ENCODE assay signal across 11 cellular contexts in the genomic region with DNA sequence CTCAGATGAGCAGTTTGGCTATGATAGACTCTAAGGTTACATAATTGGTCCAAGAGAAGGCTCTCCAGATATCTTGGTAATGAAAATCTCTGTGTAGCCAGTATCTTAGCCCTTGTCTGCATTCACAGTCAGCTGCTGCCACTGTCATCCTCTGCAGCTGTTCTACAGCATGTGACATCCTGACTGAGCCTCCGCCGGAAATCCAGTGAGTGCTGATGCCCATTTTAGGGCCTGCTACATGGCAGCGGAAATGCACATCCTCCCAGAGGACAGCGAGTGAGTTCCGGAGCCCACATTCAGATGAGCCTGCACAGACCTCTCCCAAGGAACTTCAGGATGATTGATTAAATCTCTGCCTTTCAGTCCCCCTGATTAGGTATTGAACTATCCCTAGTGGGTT.
DNase-seq lines count a peak whose midpoint lies in the region; ATAC-seq, FAIRE-seq and TF ChIP-seq lines count a peak whose summit lies in the region.
"Had no signal": no experiment of that assay in that cellular context is flagged by ENCODE, and none has a peak within 500 bp of the region (broad histone marks: within the 10 kb centered on the region; RNA-seq: fewer than 3 reads in every experiment).

No MANE protein-coding gene starts in this region.

- H3K4me1 ChIP-seq in liver (ENCODE audit: control insufficient read depth in 4 of 4, insufficient read depth in 4 of 4, low read length in 3 of 4) (no peaks in the 10 kb centered on the region), HepG2 (ENCODE audit: insufficient read depth, low read length) (no peaks in the 10 kb centered on the region), SK-N-SH (ENCODE audit: control insufficient read depth in 1 of 2, insufficient read depth in 2 of 2, low read depth in 1 of 2, low read length in 1 of 2) (no peaks in the 10 kb centered on the region)

- no peaks in the 10 kb centered on the region for H3K4me1 Mint-ChIP-seq in T-helper 2 cell treated with Interferon-gamma antibody and Interleukin-4, amounts not matched to agents 5 μg/mL and 100 μg/mL, for 36 hours (ENCODE audit: low read depth)

- no peak for TF ChIP-seq EP300 in HepG2 (IDR thresholded peaks at IDR 0.05; ENCODE audit: low read depth in 2 of 2, low read length in 2 of 2)
- no peak for TF ChIP-seq EP300 in HepG2 (CRISPR knock-in tag; IDR thresholded peaks at IDR 0.05; ENCODE audit: borderline replicate concordance)
- TF ChIP-seq EP300 in SK-N-SH (IDR thresholded peaks at IDR 0.05; ENCODE audit: borderline replicate concordance in 1 of 2, low read depth in 1 of 2, low read length in 1 of 2): no peak

- no peak for DNase-seq in HepG2 (ENCODE audit: low spot score)
- peak; percentile 3 for DNase-seq in T-helper 9 cell
- peak; percentile 46 for DNase-seq in hepatic stellate cell (ENCODE audit: low spot score)
- DNase-seq in NK-92 (lab: John Stamatoyannopoulos, UW; ENCODE audit: unreplicated experiment): no peak
- no peak for DNase-seq in T-helper 2 cell treated with Interferon-gamma antibody and Interleukin-4, amounts not matched to agents 5 μg/mL and 100 μg/mL, for 36 hours (ENCODE audit: low spot score)
- DNase-seq in NCI-H526 (lab: John Stamatoyannopoulos, UW): no peak
- no peak for DNase-seq in SK-N-SH
- DNase-seq: NCI-H1930 had no signal

- no peaks in the 10 kb centered on the region for H3K79me2 ChIP-seq in HepG2 (ENCODE audit: insufficient read depth, low read length)
- no peaks in the 10 kb centered on the region for H3K79me2 ChIP-seq in SK-N-SH (ENCODE audit: insufficient read depth)

- H3K4me2 ChIP-seq in HepG2 (ENCODE audit: low read depth, low read length): no peak overlapping the region
- no peak overlapping the region for H3K4me2 ChIP-seq in SK-N-SH

- H3K9me2 ChIP-seq in SK-N-SH: no peaks in the 10 kb centered on the region

- no TSS peak for BruUV-seq in HepG2 (replicated peaks; lab: Mats Ljungman, UMichigan)

- no peaks in the 10 kb centered on the region for H3K27me3 Mint-ChIP-seq in T-helper 2 cell treated with Interferon-gamma antibody and Interleukin-4, amounts not matched to agents 5 μg/mL and 100 μg/mL, for 36 hours (ENCODE audit: low read depth)

- H3K9ac ChIP-seq in liver (ENCODE audit: low read depth in 1 of 2, low read length in 2 of 2): no peak overlapping the region
- no peak overlapping the region for H3K9ac ChIP-seq in HepG2 (ENCODE audit: insufficient read depth, low read depth, low read length)
- H3K9ac ChIP-seq in SK-N-SH: no peak overlapping the region

- H3K36me3 Mint-ChIP-seq in T-helper 2 cell treated with Interferon-gamma antibody and Interleukin-4, amounts not matched to agents 5 μg/mL and 100 μg/mL, for 36 hours (ENCODE audit: low read depth): no peaks in the 10 kb centered on the region

- H3K9me3 ChIP-seq in liver (ENCODE audit: control insufficient read depth in 4 of 4, low read length in 3 of 4) (no peaks in the 10 kb centered on the region), HepG2 (ENCODE audit: low read length) (no peaks in the 10 kb centered on the region), SK-N-SH (no peaks in the 10 kb centered on the region)

- FAIRE-seq in HepG2 (lab: Jason Lieb, UNC): no peak
- FAIRE-seq: astrocyte, RCC 7860 had no signal

- intact Hi-C loops in HepG2 (cut with micrococcal nuclease; ENCODE audit: unreplicated experiment): no loop called here

- H3K4me3 Mint-ChIP-seq in T-helper 2 cell treated with Interferon-gamma antibody and Interleukin-4, amounts not matched to agents 5 μg/mL and 100 μg/mL, for 36 hours: no peak overlapping the region

- 78% methylated on average over 5 of the region's 5 CpGs for whole genome bisulfite sequencing in liver
- WGBS in HepG2 (ENCODE audit: low lambda C conversion rate): no CpG with 5 or more reads among the region's 5 CpGs
- 55% methylated on average over 4 of the region's 5 CpGs for WGBS in SK-N-SH (ENCODE audit: low lambda C conversion rate)

- H3K4me3 ChIP-seq in liver (ENCODE audit: low read depth in 1 of 3, low read length in 3 of 3) (no peak overlapping the region), HepG2 (replicated peaks in 1 of 3; ENCODE audit: insufficient read depth in 1 of 3, low read depth in 2 of 3, low read length in 3 of 3) (no peak overlapping the region), SK-N-SH (ENCODE audit: low read depth in 2 of 2, low read length in 1 of 2) (no peak overlapping the region)

- H3K27ac ChIP-seq in liver (ENCODE audit: low read depth in 1 of 2, low read length in 2 of 2) (no peak overlapping the region), HepG2 (ENCODE audit: extremely low read length, insufficient read depth, low read length) (no peak overlapping the region), SK-N-SH (ENCODE audit: low read depth in 2 of 2, low read length in 1 of 2) (no peak overlapping the region)

- TF ChIP-seq POLR2A in HepG2 (IDR thresholded peaks at IDR 0.05; ENCODE audit: insufficient read depth in 1 of 2, low read depth in 2 of 2, low read length in 2 of 2): no peak

- TF ChIP-seq RAD21 in liver (IDR thresholded peaks at IDR 0.05): peak in 1 of 2 donors; percentile 7
- TF ChIP-seq RAD21 in HepG2 (CRISPR knock-in tag; IDR thresholded peaks at IDR 0.05): no peak
- no peak for TF ChIP-seq RAD21 in SK-N-SH (IDR thresholded peaks at IDR 0.05; ENCODE audit: low read length)

- H3K36me3 ChIP-seq in liver (ENCODE audit: control insufficient read depth in 4 of 4, insufficient read depth in 3 of 4, low read depth in 1 of 4, low read length in 3 of 4) (no peaks in the 10 kb centered on the region), HepG2 (replicated peaks in 1 of 2; ENCODE audit: control insufficient read depth in 1 of 2, insufficient read depth in 2 of 2, low read length in 2 of 2) (no peaks in the 10 kb centered on the region), SK-N-SH (replicated peaks in 1 of 2; ENCODE audit: control insufficient read depth in 1 of 2, insufficient read depth in 2 of 2, low read length in 1 of 2) (no peaks in the 10 kb centered on the region)

- in situ Hi-C loops in HepG2 (cut with HindIII; ENCODE audit: extremely low pct_ligation_motif_present, low pct_unique_long_range_greater_than_20kb): no loop called here

- H3K27me3 ChIP-seq in liver (ENCODE audit: control insufficient read depth in 4 of 4, insufficient read depth in 4 of 4, low read length in 3 of 4) (no peaks in the 10 kb centered on the region), HepG2 (ENCODE audit: control insufficient read depth in 1 of 2, insufficient read depth in 2 of 2, low read length in 2 of 2) (no peaks in the 10 kb centered on the region), SK-N-SH (ENCODE audit: insufficient read depth) (no peaks in the 10 kb centered on the region)

- CTCF ChIA-PET in HepG2 (lab: Yijun Ruan, JAX; ENCODE audit: low intra/inter-chr PET ratio, low total read pairs): no interaction called here
- CTCF ChIA-PET in SK-N-SH (lab: Yijun Ruan, JAX): no interaction called here

- TF ChIP-seq CTCF in liver (IDR thresholded peaks at IDR 0.05; ENCODE audit: low read depth, low read length, missing input control) (no peak), HepG2 (CRISPR knock-in tag; IDR thresholded peaks at IDR 0.05) (no peak), SK-N-SH (IDR thresholded peaks at IDR 0.05) (no peak)

- ATAC-seq in HepG2: no peak

- no peak overlapping the region for H3K27ac Mint-ChIP-seq in T-helper 2 cell treated with Interferon-gamma antibody and Interleukin-4, amounts not matched to agents 5 μg/mL and 100 μg/mL, for 36 hours

- POLR2A ChIA-PET in HepG2 (lab: Yijun Ruan, JAX): no interaction called here
- POLR2A ChIA-PET in SK-N-SH (lab: Yijun Ruan, JAX): no interaction called here

- H2AFZ ChIP-seq in HepG2 (ENCODE audit: low read length) (no peak overlapping the region), SK-N-SH (ENCODE audit: low read depth) (no peak overlapping the region)

- H3F3A ChIP-seq in SK-N-SH (replicated peaks; ENCODE audit: insufficient read depth): no peaks in the 10 kb centered on the region

- H3K9me3 Mint-ChIP-seq in T-helper 2 cell treated with Interferon-gamma antibody and Interleukin-4, amounts not matched to agents 5 μg/mL and 100 μg/mL, for 36 hours: no peaks in the 10 kb centered on the region

- H4K20me1 ChIP-seq in HepG2 (ENCODE audit: insufficient read depth, low read length): no peaks in the 10 kb centered on the region
- no peaks in the 10 kb centered on the region for H4K20me1 ChIP-seq in SK-N-SH (ENCODE audit: insufficient read depth)

TF ChIP-seq in liver, 16 proteins besides CTCF, POLR2A, EP300 and RAD21:
- TF ChIP-seq FOXA2 (IDR thresholded peaks at IDR 0.05) (no peak), SP1 (IDR thresholded peaks at IDR 0.05) (peak; percentile 9), RXRA (IDR thresholded peaks at IDR 0.05) (no peak), HNF4A (conservative IDR thresholded peaks at IDR 0.05) (no peak), YY1 (IDR thresholded peaks at IDR 0.05) (no peak)
- TF ChIP-seq, protein P1, sequence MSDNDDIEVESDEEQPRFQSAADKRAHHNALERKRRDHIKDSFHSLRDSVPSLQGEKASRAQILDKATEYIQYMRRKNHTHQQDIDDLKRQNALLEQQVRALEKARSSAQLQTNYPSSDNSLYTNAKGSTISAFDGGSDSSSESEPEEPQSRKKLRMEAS (IDR thresholded peaks at IDR 0.05): no peak

TF ChIP-seq in HepG2, 621 proteins besides CTCF, POLR2A, EP300 and RAD21:
- TF ChIP-seq, protein P2, sequence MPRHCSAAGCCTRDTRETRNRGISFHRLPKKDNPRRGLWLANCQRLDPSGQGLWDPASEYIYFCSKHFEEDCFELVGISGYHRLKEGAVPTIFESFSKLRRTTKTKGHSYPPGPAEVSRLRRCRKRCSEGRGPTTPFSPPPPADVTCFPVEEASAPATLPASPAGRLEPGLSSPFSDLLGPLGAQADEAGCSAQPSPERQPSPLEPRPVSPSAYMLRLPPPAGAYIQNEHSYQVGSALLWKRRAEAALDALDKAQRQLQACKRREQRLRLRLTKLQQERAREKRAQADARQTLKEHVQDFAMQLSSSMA (CRISPR knock-in tag; IDR thresholded peaks at IDR 0.05): no peak
- no peak for TF ChIP-seq PLRG1 (conservative IDR thresholded peaks at IDR 0.05)
- TF ChIP-seq ZSCAN12 (CRISPR knock-in tag; IDR thresholded peaks at IDR 0.05): no peak

TF ChIP-seq in SK-N-SH, 30 proteins besides CTCF, POLR2A, EP300 and RAD21:
- TF ChIP-seq SMC3 (IDR thresholded peaks at IDR 0.05; ENCODE audit: low read depth, low read length) (no peak), TEAD4 (IDR thresholded peaks at IDR 0.05; ENCODE audit: borderline replicate concordance, insufficient read depth) (no peak), FOXJ3 (CRISPR knock-in tag; IDR thresholded peaks at IDR 0.05) (no peak), FOXM1 (IDR thresholded peaks at IDR 0.05; ENCODE audit: low read depth) (no peak), RFX5 (IDR thresholded peaks at IDR 0.05; ENCODE audit: low read length) (no peak), USF2 (IDR thresholded peaks at IDR 0.05; ENCODE audit: borderline replicate concordance, low read depth, low read length) (no peak)

Comparison
In these comparisons a context has a peak if more than half of its experiments do, and no peak if none do; other contexts are left out.
1. DNase-seq: peak in T-helper 9 cell (single experiment) and hepatic stellate cell (single experiment); none in HepG2 (single experiment), NK-92 (single experiment), T-helper 2 cell treated with Interferon-gamma antibody and Interleukin-4, amounts not matched to agents 5 μg/mL and 100 μg/mL, for 36 hours (single experiment), NCI-H526 (0 of 2) and SK-N-SH (single experiment).